ENCODE assay signal across 8 cellular contexts in the genomic region with DNA sequence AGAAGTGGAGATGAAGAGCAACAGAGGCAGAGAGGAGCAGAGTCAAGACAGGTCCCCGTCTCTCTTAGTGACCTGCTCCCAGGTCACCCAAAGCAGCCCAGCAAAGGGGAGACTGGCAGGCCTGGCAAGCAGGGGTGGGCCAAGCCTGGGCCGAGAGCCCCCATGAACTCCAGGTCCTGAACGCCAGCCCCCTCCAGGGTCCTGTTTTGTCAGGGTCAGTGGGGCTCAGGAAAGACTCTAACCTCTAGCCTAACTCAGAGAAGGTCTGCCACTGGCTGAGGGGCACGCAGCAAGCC. TPM values are rescaled to one million over a fixed set of nuclear protein-coding genes. Genes with fewer than 3 reads are reported as not detected.
DNase-seq lines count a peak whose midpoint lies in the region; ATAC-seq, FAIRE-seq and TF ChIP-seq lines count a peak whose summit lies in the region.

No MANE protein-coding gene starts in this region.

- POLR2A ChIA-PET in HCT116 (lab: Charles Lee), result no interaction called here
- POLR2A ChIA-PET in WTC11 (lab: Charles Lee), result interaction anchor here (0.5 kb wide), 1 partner anchor 21 kb away, joined by 3 read pairs; no protein-coding TSS in a partner anchor

- H3K27ac ChIP-seq in HCT116 (ENCODE audit: low read depth, low read length) (peak overlapping the region; percentile 71), hepatocyte (no peak overlapping the region), small intestine (ENCODE audit: low read depth in 1 of 2, low read length in 1 of 2) (no peak overlapping the region)

- 58% methylated on average over 4 of the region's 4 CpGs for WGBS in hepatocyte (ENCODE audit: low lambda C conversion rate, missing lambda C conversion rate)
- 16 to 68% (median 54%) methylated on average over 4 of the region's 4 CpGs for WGBS in small intestine, 3 donors

- FAIRE-seq in small intestine (lab: Jason Lieb, UNC), result no peak

- H3K4me3 Mint-ChIP-seq in WTC11, result peak overlapping the region; percentile 92

- BruUV-seq in HCT116 (replicated peaks; lab: Mats Ljungman, UMichigan), result no TSS peak

- H3K9me3 ChIP-seq in HCT116 (ENCODE audit: control insufficient read depth in 1 of 2, insufficient read depth in 1 of 2, low read depth in 1 of 2, low read length in 2 of 2), result no peaks in the 10 kb centered on the region
- H3K9me3 ChIP-seq in hepatocyte (ENCODE audit: low read depth), result no peaks in the 10 kb centered on the region
- H3K9me3 ChIP-seq in small intestine (ENCODE audit: control insufficient read depth, low read depth), result no peaks in the 10 kb centered on the region

- H3K36me3 Mint-ChIP-seq in WTC11, result peaks cover 18% of the 10 kb centered on the region

- H3K9me2 ChIP-seq in HCT116 (ENCODE audit: insufficient read depth), result no peaks in the 10 kb centered on the region
- H3K9me2 ChIP-seq in hepatocyte (replicated peaks; ENCODE audit: insufficient read depth), result no peaks in the 10 kb centered on the region

- H3K4me1 ChIP-seq in HCT116 (ENCODE audit: control insufficient read depth in 1 of 2, insufficient read depth in 2 of 2, low read length in 2 of 2) (peaks cover 15 to 24% of the 10 kb centered on the region in 2 experiments), hepatocyte (ENCODE audit: insufficient read depth) (peaks cover 32% of the 10 kb centered on the region), small intestine (ENCODE audit: control insufficient read depth in 2 of 2, insufficient read depth in 1 of 2, low read depth in 1 of 2, low read length in 1 of 2) (peaks cover 3 to 5% of the 10 kb centered on the region in 2 donors)

- peak overlapping the region; percentile 89 for H3K9ac ChIP-seq in HCT116 (ENCODE audit: low read length)

- TF ChIP-seq CTCF in HCT116 (IDR thresholded peaks at IDR 0.05 in 2 of 3, conservative IDR thresholded peaks at IDR 0.05 in 1 of 3; ENCODE audit: borderline replicate concordance in 1 of 3, insufficient read depth in 1 of 3, low read depth in 2 of 3, low read length in 2 of 3) (no peak), WTC11 (IDR thresholded peaks at IDR 0.05) (no peak), hepatocyte (IDR thresholded peaks at IDR 0.05; ENCODE audit: poor library complexity) (no peak), GM10266 (IDR thresholded peaks at IDR 0.05; ENCODE audit: control insufficient read depth, insufficient read depth, low read depth, missing control alignments) (no peak)

- no peaks in the 10 kb centered on the region for H3K27me3 ChIP-seq in HCT116 (ENCODE audit: insufficient read depth, low read length)
- no peaks in the 10 kb centered on the region for H3K27me3 ChIP-seq in hepatocyte
- no peaks in the 10 kb centered on the region for H3K27me3 ChIP-seq in small intestine (ENCODE audit: control insufficient read depth in 2 of 2, insufficient read depth in 2 of 2, low read length in 2 of 2)

- intact Hi-C loops in HCT116 (cut with micrococcal nuclease), result no loop called here

- H3K4me3 ChIP-seq in HCT116 (replicated peaks in 1 of 2; ENCODE audit: low read depth in 1 of 2, low read length in 2 of 2) (peak overlapping the region; percentile 70 to 85), hepatocyte (peak overlapping the region; percentile 71), small intestine (ENCODE audit: low read depth in 1 of 2, low read length in 2 of 2) (peak overlapping the region; percentile 68 to 86)

- peaks cover 14 to 23% of the 10 kb centered on the region in 2 experiments; a peak in 3 of 4 replicates for H3K36me3 ChIP-seq in HCT116 (ENCODE audit: control insufficient read depth in 1 of 2, insufficient read depth in 2 of 2, low read length in 2 of 2)
- no peaks in the 10 kb centered on the region for H3K36me3 ChIP-seq in hepatocyte (replicated peaks; ENCODE audit: insufficient read depth, low read depth)
- peaks cover 0 to 5% of the 10 kb centered on the region in 2 donors for H3K36me3 ChIP-seq in small intestine (ENCODE audit: control insufficient read depth in 2 of 2, insufficient read depth in 2 of 2, low read length in 2 of 2)

- TF ChIP-seq RAD21 in HCT116 (IDR thresholded peaks at IDR 0.05; ENCODE audit: low read depth), result no peak

- no peak for TF ChIP-seq POLR2A in HCT116 (IDR thresholded peaks at IDR 0.05; ENCODE audit: borderline replicate concordance, extremely low read depth, insufficient read depth, insufficient read length)

- no peaks in the 10 kb centered on the region; the same call in 1 of the 2 replicates for H3K27me3 Mint-ChIP-seq in WTC11 (ENCODE audit: low read depth)

- peaks cover 31% of the 10 kb centered on the region for H3K4me1 Mint-ChIP-seq in WTC11

- H2AFZ ChIP-seq in HCT116 (ENCODE audit: low read depth, low read length, poor library complexity, severe bottlenecking) (no peak overlapping the region), hepatocyte (no peak overlapping the region)

- CTCF ChIA-PET in HCT116 (lab: Charles Lee) (no interaction called here), WTC11 (lab: Charles Lee) (interaction anchor here (0.8 to 1.7 kb wide), 3 partner anchors 20 to 216 kb away, joined by 3 to 5 read pairs (median 4); no protein-coding TSS in a partner anchor)

- no peak overlapping the region for H3K27ac Mint-ChIP-seq in WTC11

- H3K4me2 ChIP-seq in HCT116 (ENCODE audit: low read length) (peak overlapping the region; percentile 96), hepatocyte (peak overlapping the region; percentile 99)

- ATAC-seq in HCT116 (no peak), WTC11 (no peak)

- RAD21 ChIA-PET in HCT116 (lab: Charles Lee; ENCODE audit: low non-redundant PET in 1 of 2, low total read pairs in 2 of 2, uncharacterized antibody in 2 of 2, unreplicated experiment in 2 of 2), result no interaction called here

- H4K20me1 ChIP-seq in HCT116 (ENCODE audit: insufficient read depth) (no peaks in the 10 kb centered on the region), hepatocyte (ENCODE audit: insufficient read depth, poor library complexity, severe bottlenecking) (no peaks in the 10 kb centered on the region)

- no peak for DNase-seq in HCT116 (ENCODE audit: low read depth, low spot score)
- DNase-seq in WTC11 (ENCODE audit: low spot score), result no peak
- DNase-seq in hepatocyte (ENCODE audit: low spot score), result no peak
- no peak for DNase-seq in small intestine
- DNase-seq in GM10266 (ENCODE audit: extremely low spot score), result no peak
- DNase-seq in cerebellum (ENCODE audit: low spot score), result no peak
- DNase-seq in hypothalamus (lab: John Stamatoyannopoulos, UW), result no peak
- DNase-seq in stimulated activated CD4-positive, alpha-beta T cell treated with anti-CD3 and anti-CD28 coated beads, Interleukin-4, amount 100 ng/mL, for 1 hour, result no peak

- H3K9me3 Mint-ChIP-seq in WTC11, result no peaks in the 10 kb centered on the region

- H3K79me2 ChIP-seq in HCT116 (ENCODE audit: insufficient read depth, low read length) (peaks cover 26% of the 10 kb centered on the region; the same call in 1 of the 2 replicates), hepatocyte (peaks cover 22% of the 10 kb centered on the region)

TF ChIP-seq in HCT116, 20 proteins besides CTCF, POLR2A, EP300 and RAD21 (continues in another document):
- TF ChIP-seq YY1 (IDR thresholded peaks at IDR 0.05; ENCODE audit: extremely low read depth, insufficient replicate concordance, low read depth, low read length), result no peak
- no peak for TF ChIP-seq EZH2 (IDR thresholded peaks at IDR 0.05)
- TF ChIP-seq EGR1 (IDR thresholded peaks at IDR 0.05; ENCODE audit: low read depth), result no peak
- no peak for TF ChIP-seq ZNF274 (IDR thresholded peaks at IDR 0.05; ENCODE audit: low read depth, low read length)
- TF ChIP-seq CBX3 (IDR thresholded peaks at IDR 0.05; ENCODE audit: low read depth), result no peak
- TF ChIP-seq, protein P1, sequence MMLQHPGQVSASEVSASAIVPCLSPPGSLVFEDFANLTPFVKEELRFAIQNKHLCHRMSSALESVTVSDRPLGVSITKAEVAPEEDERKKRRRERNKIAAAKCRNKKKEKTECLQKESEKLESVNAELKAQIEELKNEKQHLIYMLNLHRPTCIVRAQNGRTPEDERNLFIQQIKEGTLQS (IDR thresholded peaks at IDR 0.05), result no peak

TF ChIP-seq in WTC11, 78 proteins besides CTCF, POLR2A, EP300 and RAD21 (continues in another document):
- no peak for TF ChIP-seq ZNF263 (CRISPR knock-in tag; IDR thresholded peaks at IDR 0.05; ENCODE audit: low read depth)
- no peak for TF ChIP-seq ZNF219 (CRISPR knock-in tag; IDR thresholded peaks at IDR 0.05; ENCODE audit: borderline replicate concordance)

RNA-seq across cellular contexts. Expression of a gene that starts 1.2 kb away (rescaled TPM):
- total RNA-seq in HCT116 (2021; ENCODE audit: unreplicated experiment) (48.1 TPM), WTC11 (2021) (29.3 to 38.0 TPM (median 29.7 TPM) in 3 replicates), hepatocyte (46.2 and 50.6 TPM in 2 replicates), cerebellum (34.1 TPM)
- polyA plus RNA-seq in HCT116 (2012), result 27.2 and 28.1 TPM in 2 replicates
- polyA plus RNA-seq in hepatocyte (55.4 and 64.9 TPM in 2 replicates), small intestine (10 to 100 TPM; 30.6 to 54.8 (median 53.8) TPM)

RNA-seq across cellular contexts. Expression of a gene that starts 6.3 kb away (rescaled TPM):
- total RNA-seq in HCT116 (2021; ENCODE audit: unreplicated experiment) (0.22 TPM), WTC11 (2021) (1.3 to 1.9 TPM (median 1.5 TPM) in 3 replicates), hepatocyte (0.17 and 0.24 TPM in 2 replicates), cerebellum (0.64 TPM)
- polyA plus RNA-seq in HCT116 (2012), result 0.06 and 0.07 TPM in 2 replicates
- polyA plus RNA-seq in hepatocyte (1.6 and 2.6 TPM in 2 replicates), small intestine (1 to 10 TPM in 2 of 3 donors, under 1 TPM in 1; 0.89 to 5.4 (median 1.6) TPM)

RNA-seq across cellular contexts. Expression of a gene that starts 10.9 kb away (rescaled TPM):
- 0.37 TPM for total RNA-seq in HCT116 (2021; ENCODE audit: unreplicated experiment)
- polyA plus RNA-seq in HCT116 (2012), result 0.15 and 0.20 TPM in 2 replicates
- 0.09 to 0.21 TPM (median 0.14 TPM) in 3 replicates for total RNA-seq in WTC11 (2021)
- total RNA-seq in hepatocyte, result 0.30 TPM in 1 of 2 replicates, not detected in the other
- 0.41 and 0.46 TPM in 2 replicates for polyA plus RNA-seq in hepatocyte
- under 1 TPM in 1 of 3 donors, not detected in 2; 0.07 TPM for polyA plus RNA-seq in small intestine
- not detected for total RNA-seq in cerebellum

RNA-seq across cellular contexts. Expression of a gene that starts 13.1 kb away (rescaled TPM):
- total RNA-seq in HCT116 (2021; ENCODE audit: unreplicated experiment) (30.9 TPM), WTC11 (2021) (34.2 to 44.2 TPM (median 34.5 TPM) in 3 replicates), hepatocyte (9.1 and 11.0 TPM in 2 replicates), cerebellum (5.9 TPM)
- polyA plus RNA-seq in HCT116 (2012), result 13.9 and 17.0 TPM in 2 replicates
- polyA plus RNA-seq in hepatocyte (11.8 and 14.3 TPM in 2 replicates), small intestine (10 to 100 TPM in 1 of 3 donors, 1 to 10 TPM in 2; 2.2 to 10.9 (median 2.5) TPM)

RNA-seq across cellular contexts. Expression of a gene that starts 47.0 kb away (rescaled TPM):
- total RNA-seq in HCT116 (2021; ENCODE audit: unreplicated experiment), result 9.6 TPM
- 7.8 and 10.9 TPM in 2 replicates for polyA plus RNA-seq in HCT116 (2012)
- 3.3 to 6.0 TPM (median 5.8 TPM) in 3 replicates for total RNA-seq in WTC11 (2021)
- total RNA-seq in hepatocyte, result 3.9 and 4.1 TPM in 2 replicates
- 4.7 and 4.8 TPM in 2 replicates for polyA plus RNA-seq in hepatocyte
- polyA plus RNA-seq in small intestine, result 1 to 10 TPM; 5.4 to 8.7 (median 7.2) TPM
- 13.9 TPM for total RNA-seq in cerebellum
